ENCODE assay signal across 12 cellular contexts in genomic region chr2:217857624-217858506, GRCh38.
DNase-seq lines count a peak whose midpoint lies in the region; ATAC-seq and TF ChIP-seq lines count a peak whose summit lies in the region.
"Had no signal": no experiment of that assay in that cellular context is flagged by ENCODE, and none has a peak within 500 bp of the region (broad histone marks: within the 10 kb centered on the region; RNA-seq: fewer than 3 reads in every experiment).

No MANE protein-coding gene starts in this region.

- no peaks in the 10 kb centered on the region for H3K27me3 ChIP-seq in adrenal gland
- no peaks in the 10 kb centered on the region for H3K27me3 ChIP-seq in heart left ventricle
- H3K27me3 ChIP-seq in neural progenitor cell: peaks cover 78% of the 10 kb centered on the region
- H3K27me3 ChIP-seq in thyroid gland: no peaks in the 10 kb centered on the region

- DNase-seq in adrenal gland: no peak
- DNase-seq in heart left ventricle: peak in 4 of 5 donors; percentile 72 to 86 (median 80)
- no peak for DNase-seq in neural progenitor cell (ENCODE audit: low spot score)
- peak; percentile 72 to 75 for DNase-seq in thyroid gland
- DNase-seq in ACHN: no peak
- DNase-seq in activated effector memory CD4-positive, alpha-beta T cell treated with anti-CD3 and anti-CD28 coated beads, Interleukin-2, amount 50 U/mL, for 16 hours: no peak
- DNase-seq in dedifferentiated amniotic fluid mesenchymal stem cell (ENCODE audit: extremely low spot score): no peak
- DNase-seq in Kasumi-1 (lab: John Stamatoyannopoulos, UW): no peak
- DNase-seq: activated naive CD8-positive, alpha-beta T cell treated with anti-CD3 and anti-CD28 coated beads, Interleukin-2, amount 10 ng/mL, durations not matched to agents 7 days and 5 days; CD4-positive, alpha-beta T cell; NCI-H1105 had no signal

- peaks cover 21 to 47% of the 10 kb centered on the region in 2 donors for H3K4me1 ChIP-seq in adrenal gland (replicated peaks in 1 of 2)
- peaks cover 12 to 96% (median 82%) of the 10 kb centered on the region in 12 donors for H3K4me1 ChIP-seq in heart left ventricle
- peaks cover 11% of the 10 kb centered on the region for H3K4me1 ChIP-seq in neural progenitor cell
- H3K4me1 ChIP-seq in thyroid gland: peaks cover 31 to 42% of the 10 kb centered on the region in 2 donors

- peak overlapping the region in 4 of 5 donors; percentile 5 to 93 (median 64) for H3K27ac ChIP-seq in adrenal gland
- H3K27ac ChIP-seq in heart left ventricle: peak overlapping the region; percentile 74 to 99 (median 90)
- no peak overlapping the region for H3K27ac ChIP-seq in neural progenitor cell
- H3K27ac ChIP-seq in thyroid gland: peak overlapping the region; percentile 20 to 84 (median 82)

- peaks cover 8% of the 10 kb centered on the region for H4K20me1 ChIP-seq in neural progenitor cell (ENCODE audit: low read depth)

- in situ Hi-C loops in ACHN (cut with HindIII; ENCODE audit: low pct_ligation_motif_present, low pct_unique_long_range_greater_than_20kb, low sequenced_read_pairs): no loop called here

- H3K9me3 ChIP-seq in adrenal gland (replicated peaks in 1 of 3) (no peaks in the 10 kb centered on the region), heart left ventricle (no peaks in the 10 kb centered on the region), neural progenitor cell (ENCODE audit: low read depth) (no peaks in the 10 kb centered on the region), thyroid gland (no peaks in the 10 kb centered on the region)
- H3K9me3 ChIP-seq: mucosa of descending colon had no signal

- TF ChIP-seq CTCF in adrenal gland (IDR thresholded peaks at IDR 0.05) (no peak), heart left ventricle (IDR thresholded peaks at IDR 0.05) (no peak), neural progenitor cell (IDR thresholded peaks at IDR 0.05) (no peak), thyroid gland (IDR thresholded peaks at IDR 0.05) (no peak)

- H3K4me2 ChIP-seq in neural progenitor cell: no peak overlapping the region

- no peaks in the 10 kb centered on the region for H3K9me3 Mint-ChIP-seq in neural progenitor cell
- H3K9me3 Mint-ChIP-seq: activated naive CD8-positive, alpha-beta T cell treated with anti-CD3 and anti-CD28 coated beads, Interleukin-2, amount 10 ng/mL, durations not matched to agents 7 days and 5 days; CD4-positive, alpha-beta T cell had no signal

- intact Hi-C loops in adrenal gland (cut with DNase I): no loop called here
- intact Hi-C loops in heart left ventricle (cut with DNase I): loop anchor here in 4 of 10 donors (2.0 to 10.0 kb wide), 3 partner anchors 19 to 53 kb away; no protein-coding TSS in a partner anchor
- intact Hi-C loops in thyroid gland (cut with DNase I): no loop called here

- H2AFZ ChIP-seq in neural progenitor cell (replicated peaks): no peak overlapping the region

- H3K9ac ChIP-seq in neural progenitor cell: no peak overlapping the region

- no peaks in the 10 kb centered on the region for H3K79me2 ChIP-seq in neural progenitor cell (ENCODE audit: low read depth)

- TF ChIP-seq POLR2A in adrenal gland (IDR thresholded peaks at IDR 0.05): no peak
- TF ChIP-seq POLR2A in heart left ventricle (IDR thresholded peaks at IDR 0.05): peak in 1 of 2 donors; percentile 55
- TF ChIP-seq POLR2A in thyroid gland (IDR thresholded peaks at IDR 0.05): no peak

- H3K36me3 ChIP-seq in adrenal gland (replicated peaks in 1 of 2): peaks cover 0 to 70% of the 10 kb centered on the region in 2 donors
- H3K36me3 ChIP-seq in heart left ventricle: peaks cover 0 to 83% (median 53%) of the 10 kb centered on the region in 9 donors
- no peaks in the 10 kb centered on the region for H3K36me3 ChIP-seq in neural progenitor cell
- peaks cover 13 to 16% of the 10 kb centered on the region in 2 donors for H3K36me3 ChIP-seq in thyroid gland

- H3K36me3 Mint-ChIP-seq in neural progenitor cell: no peaks in the 10 kb centered on the region
- H3K36me3 Mint-ChIP-seq: activated naive CD8-positive, alpha-beta T cell treated with anti-CD3 and anti-CD28 coated beads, Interleukin-2, amount 10 ng/mL, durations not matched to agents 7 days and 5 days had no signal

- H3K27ac Mint-ChIP-seq in neural progenitor cell: peak overlapping the region; percentile 97
- H3K27ac Mint-ChIP-seq: activated naive CD8-positive, alpha-beta T cell treated with anti-CD3 and anti-CD28 coated beads, Interleukin-2, amount 10 ng/mL, durations not matched to agents 7 days and 5 days; CD4-positive, alpha-beta T cell had no signal

- H3K27me3 Mint-ChIP-seq in neural progenitor cell (ENCODE audit: insufficient read depth, low read depth): peaks cover 9% of the 10 kb centered on the region
- H3K27me3 Mint-ChIP-seq: activated naive CD8-positive, alpha-beta T cell treated with anti-CD3 and anti-CD28 coated beads, Interleukin-2, amount 10 ng/mL, durations not matched to agents 7 days and 5 days had no signal

- H3K4me3 ChIP-seq in adrenal gland (peak overlapping the region in 1 of 4 donors; percentile 28), heart left ventricle (peak overlapping the region in 11 of 12 donors; percentile 19 to 72 (median 55)), neural progenitor cell (no peak overlapping the region), thyroid gland (replicated peaks in 1 of 3) (no peak overlapping the region)
- H3K4me3 ChIP-seq: mucosa of descending colon had no signal

- 46 to 62% (median 48%) methylated on average over 11 to 20 of the region's 20 CpGs for WGBS in adrenal gland, 4 donors
- WGBS in heart left ventricle, 4 donors: 28 to 48% (median 34%) methylated on average over 18 to 20 of the region's 20 CpGs
- 48 to 55% methylated on average over 19 to 20 of the region's 20 CpGs for WGBS in thyroid gland, 2 donors

- H3K4me1 Mint-ChIP-seq in neural progenitor cell: peaks cover 42% of the 10 kb centered on the region
- H3K4me1 Mint-ChIP-seq: activated naive CD8-positive, alpha-beta T cell treated with anti-CD3 and anti-CD28 coated beads, Interleukin-2, amount 10 ng/mL, durations not matched to agents 7 days and 5 days had no signal

- H3F3A ChIP-seq in neural progenitor cell (ENCODE audit: low read depth): no peaks in the 10 kb centered on the region

- H3K4me3 Mint-ChIP-seq in neural progenitor cell: peak overlapping the region; percentile 72
- H3K4me3 Mint-ChIP-seq: activated naive CD8-positive, alpha-beta T cell treated with anti-CD3 and anti-CD28 coated beads, Interleukin-2, amount 10 ng/mL, durations not matched to agents 7 days and 5 days; CD4-positive, alpha-beta T cell had no signal

- ATAC-seq in heart left ventricle: peak; percentile 69 to 80 (median 77)

Comparison
In these comparisons a context has a peak if more than half of its experiments do, and no peak if none do; other contexts are left out.
1. DNase-seq: peak in heart left ventricle (4 of 5) and thyroid gland (2 of 2); none in adrenal gland (0 of 7), neural progenitor cell (single experiment), ACHN (single experiment), activated effector memory CD4-positive, alpha-beta T cell treated with anti-CD3 and anti-CD28 coated beads, Interleukin-2, amount 50 U/mL, for 16 hours (single experiment), dedifferentiated amniotic fluid mesenchymal stem cell (single experiment) and Kasumi-1 (0 of 2).
2. H3K4me3 ChIP-seq: peak in heart left ventricle (11 of 12); none in neural progenitor cell (single experiment) and thyroid gland (0 of 3).